21 cellular contexts compared by ENCODE assay signal in the genomic region with DNA sequence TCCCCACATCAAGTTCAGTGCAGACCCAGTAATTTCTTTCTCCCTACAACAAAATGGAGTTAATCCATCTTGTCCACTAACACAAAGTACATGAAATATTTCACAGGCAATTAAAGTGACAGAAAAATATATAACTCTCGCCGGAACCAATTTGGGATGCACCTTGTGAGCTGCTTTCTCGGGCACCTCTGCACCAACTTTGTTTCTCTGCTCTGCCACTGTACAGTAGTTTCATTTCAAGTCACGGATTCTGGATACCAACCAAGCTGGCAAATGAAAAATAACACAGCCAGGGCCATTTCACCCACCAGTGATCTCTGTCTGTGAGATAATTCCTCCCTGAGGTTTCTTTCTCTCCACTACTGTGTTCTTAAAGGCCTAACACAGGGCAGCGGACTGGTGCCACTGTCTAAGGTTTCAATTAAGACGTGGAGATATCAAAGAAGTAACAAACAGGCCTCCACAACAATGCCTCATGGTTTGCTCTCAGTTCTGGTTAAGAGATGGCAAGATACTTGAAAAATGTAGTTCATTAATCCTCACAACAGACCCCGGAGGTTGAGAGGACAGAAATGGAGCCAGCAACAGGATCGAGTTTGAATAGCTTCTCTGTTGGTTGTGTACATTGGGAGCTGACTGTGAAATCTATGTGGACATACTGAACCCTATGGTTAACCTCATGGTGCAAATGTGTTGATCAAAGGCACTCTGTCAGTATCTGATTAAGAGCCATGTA.
"Had no signal": no experiment of that assay in that cellular context is flagged by ENCODE, and none has a peak within 500 bp of the region (broad histone marks: within the 10 kb centered on the region; RNA-seq: fewer than 3 reads in every experiment).

No MANE protein-coding gene starts in this region.

- H3K27me3 Mint-ChIP-seq: activated naive CD8-positive, alpha-beta T cell treated with anti-CD3 and anti-CD28 coated beads for 36 hours; activated T-helper 17 cell treated with anti-CD3 and anti-CD28 coated beads, Interleukin-2, amount 50 U/mL, for 72 hours; effector memory CD8-positive, alpha-beta T cell; natural killer cell treated with Interleukin-12 subunit alpha and Interleukin-12 subunit beta and Interleukin-15 and Interleukin-18, amount 100 ng/mL, for 72 hours; stimulated activated naive B cell treated with anti-CD40 and anti-IgM and Interleukin-4, amounts not matched to agents 10 μg/mL and 1 μg/mL and 100 μg/mL, for 72 hours had no signal

- H3K27ac Mint-ChIP-seq: activated naive CD8-positive, alpha-beta T cell treated with anti-CD3 and anti-CD28 coated beads for 36 hours; activated T-helper 17 cell treated with anti-CD3 and anti-CD28 coated beads, Interleukin-2, amount 50 U/mL, for 72 hours; effector memory CD8-positive, alpha-beta T cell; mesothelial cell of epicardium; natural killer cell treated with Interleukin-12 subunit alpha and Interleukin-12 subunit beta and Interleukin-15 and Interleukin-18, amount 100 ng/mL, for 72 hours; stimulated activated naive B cell treated with anti-CD40 and anti-IgM and Interleukin-4, amounts not matched to agents 10 μg/mL and 1 μg/mL and 100 μg/mL, for 72 hours had no signal

- H3K4me3 Mint-ChIP-seq: activated naive CD8-positive, alpha-beta T cell treated with anti-CD3 and anti-CD28 coated beads for 36 hours; activated T-helper 17 cell treated with anti-CD3 and anti-CD28 coated beads, Interleukin-2, amount 50 U/mL, for 72 hours; effector memory CD8-positive, alpha-beta T cell; mesothelial cell of epicardium; natural killer cell treated with Interleukin-12 subunit alpha and Interleukin-12 subunit beta and Interleukin-15 and Interleukin-18, amount 100 ng/mL, for 72 hours; stimulated activated naive B cell treated with anti-CD40 and anti-IgM and Interleukin-4, amounts not matched to agents 10 μg/mL and 1 μg/mL and 100 μg/mL, for 72 hours had no signal

- H3K9me3 ChIP-seq: lower lobe of right lung, psoas muscle, thoracic aorta, upper lobe of right lung had no signal

- ATAC-seq: activated T-helper 17 cell treated with anti-CD3 and anti-CD28 coated beads, Interleukin-2, amount 50 U/mL, for 72 hours; effector memory CD8-positive, alpha-beta T cell; left cardiac atrium; lower lobe of right lung; natural killer cell treated with Interleukin-12 subunit alpha and Interleukin-12 subunit beta and Interleukin-15 and Interleukin-18, amount 100 ng/mL, for 72 hours; psoas muscle; sciatic nerve; stimulated activated naive B cell treated with anti-CD40 and anti-IgM and Interleukin-4, amounts not matched to agents 10 μg/mL and 1 μg/mL and 100 μg/mL, for 72 hours; upper lobe of right lung had no signal

- H3K4me1 ChIP-seq: lower lobe of right lung, psoas muscle, upper lobe of right lung had no signal

- H3K4me1 Mint-ChIP-seq: activated naive CD8-positive, alpha-beta T cell treated with anti-CD3 and anti-CD28 coated beads for 36 hours; activated T-helper 17 cell treated with anti-CD3 and anti-CD28 coated beads, Interleukin-2, amount 50 U/mL, for 72 hours; stimulated activated naive B cell treated with anti-CD40 and anti-IgM and Interleukin-4, amounts not matched to agents 10 μg/mL and 1 μg/mL and 100 μg/mL, for 72 hours had no signal

- H3K27me3 ChIP-seq: upper lobe of right lung had no signal

- H3K36me3 ChIP-seq: lower lobe of right lung, thoracic aorta, upper lobe of right lung, WERI-Rb-1 had no signal

- H3K4me3 ChIP-seq: lower lobe of right lung, psoas muscle, thoracic aorta, upper lobe of right lung had no signal

- DNase-seq: activated CD4-positive, alpha-beta T cell treated with anti-CD3 and anti-CD28 coated beads, Interleukin-2, amount 50 U/mL, for 48 hours; activated naive CD4-positive, alpha-beta T cell; activated naive CD8-positive, alpha-beta T cell treated with anti-CD3 and anti-CD28 coated beads for 36 hours; activated T-cell treated with anti-CD3 and anti-CD28 coated beads, Interleukin-2, amount 50 U/mL, for 1 hour; amniotic stem cell; effector memory CD8-positive, alpha-beta T cell; foreskin fibroblast; hippocampal formation; left cardiac atrium; lower lobe of right lung; psoas muscle; stimulated activated CD4-positive, alpha-beta T cell treated with anti-CD3 and anti-CD28 coated beads, Interleukin-4, amount 100 ng/mL, for 4 hours; stimulated activated naive B cell treated with anti-CD40 and anti-IgM and Interleukin-4, amounts not matched to agents 10 μg/mL and 1 μg/mL and 100 μg/mL, for 72 hours; upper lobe of right lung; WERI-Rb-1 had no signal

- H3K27ac ChIP-seq: epithelial cell of prostate, lower lobe of right lung, psoas muscle, thoracic aorta, upper lobe of right lung, WERI-Rb-1 had no signal

- H3K9me3 Mint-ChIP-seq: activated T-helper 17 cell treated with anti-CD3 and anti-CD28 coated beads, Interleukin-2, amount 50 U/mL, for 72 hours; mesothelial cell of epicardium; stimulated activated naive B cell treated with anti-CD40 and anti-IgM and Interleukin-4, amounts not matched to agents 10 μg/mL and 1 μg/mL and 100 μg/mL, for 72 hours had no signal

- H3K36me3 Mint-ChIP-seq: activated naive CD8-positive, alpha-beta T cell treated with anti-CD3 and anti-CD28 coated beads for 36 hours; mesothelial cell of epicardium; natural killer cell treated with Interleukin-12 subunit alpha and Interleukin-12 subunit beta and Interleukin-15 and Interleukin-18, amount 100 ng/mL, for 72 hours; stimulated activated naive B cell treated with anti-CD40 and anti-IgM and Interleukin-4, amounts not matched to agents 10 μg/mL and 1 μg/mL and 100 μg/mL, for 72 hours had no signal
